ENCODE assay signal across 18 cellular contexts in the genomic region with DNA sequence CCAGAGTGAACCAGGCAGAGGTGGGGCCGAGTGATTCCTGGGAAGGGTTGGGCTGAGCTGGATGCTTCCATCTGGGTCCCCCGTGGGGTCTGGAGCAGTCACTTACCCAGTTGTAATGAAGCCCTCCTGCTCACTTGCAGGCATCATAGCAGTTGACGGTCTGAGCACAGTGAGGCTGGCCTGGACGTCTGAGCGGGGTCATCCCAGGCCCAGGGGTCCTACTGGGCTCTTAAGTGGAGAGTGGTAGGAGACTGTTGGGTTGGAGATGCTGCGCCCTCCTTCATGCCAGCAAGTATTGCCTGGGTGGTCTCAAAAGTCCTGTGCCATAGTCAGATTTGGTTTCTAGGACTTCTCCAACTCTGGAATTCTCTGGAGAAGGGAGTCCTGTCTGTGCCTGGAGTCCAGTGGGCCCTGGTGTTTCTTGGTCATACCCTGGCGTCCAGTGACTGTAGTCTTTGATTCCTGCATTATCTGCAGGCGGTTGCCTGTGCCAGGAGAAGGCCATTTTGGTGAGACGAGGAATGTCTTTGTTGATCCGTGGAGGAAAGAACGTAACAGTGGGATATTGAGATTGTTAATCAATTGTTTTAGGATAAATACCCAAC.
DNase-seq lines count a peak whose midpoint lies in the region; ATAC-seq and TF ChIP-seq lines count a peak whose summit lies in the region.
"Had no signal": no experiment of that assay in that cellular context is flagged by ENCODE, and none has a peak within 500 bp of the region (broad histone marks: within the 10 kb centered on the region; RNA-seq: fewer than 3 reads in every experiment).

No MANE protein-coding gene starts in this region.

- POLR2A ChIA-PET in WTC11 (lab: Charles Lee) = no interaction called here
- POLR2A ChIA-PET in activated CD4-positive, alpha-beta T cell treated with anti-CD3 and anti-CD28 coated beads for 36 hours (lab: Charles Lee) = no interaction called here
- POLR2A ChIA-PET in CD8-positive, alpha-beta T cell (lab: Charles Lee) = no interaction called here

- intact Hi-C loops in activated CD4-positive, alpha-beta T cell treated with anti-CD3 and anti-CD28 coated beads for 36 hours (cut with DNase I, micrococcal nuclease) = no loop called here
- intact Hi-C loops in CD8-positive, alpha-beta T cell (cut with DNase I, micrococcal nuclease) = no loop called here

- TF ChIP-seq CTCF in AG10803 (conservative IDR thresholded peaks at IDR 0.05; ENCODE audit: low read length) = no peak
- TF ChIP-seq CTCF in WTC11 (IDR thresholded peaks at IDR 0.05) = no peak
- TF ChIP-seq CTCF in fibroblast of the aortic adventitia (IDR thresholded peaks at IDR 0.05; ENCODE audit: insufficient read depth, low read length) = no peak
- TF ChIP-seq CTCF in CD8-positive, alpha-beta T cell (IDR thresholded peaks at IDR 0.05) = no peak

- H3K27me3 ChIP-seq in CD8-positive, alpha-beta T cell (ENCODE audit: insufficient read depth, low read length) = no peaks in the 10 kb centered on the region
- H3K27me3 ChIP-seq: stomach had no signal

- no peaks in the 10 kb centered on the region for H3K9me3 ChIP-seq in CD8-positive, alpha-beta T cell (ENCODE audit: low read length)
- H3K9me3 ChIP-seq: stomach had no signal

- H3K36me3 Mint-ChIP-seq in WTC11 = peaks cover 7% of the 10 kb centered on the region
- peaks cover 19% of the 10 kb centered on the region for H3K36me3 Mint-ChIP-seq in activated CD4-positive, alpha-beta T cell treated with anti-CD3 and anti-CD28 coated beads for 36 hours (ENCODE audit: low read depth)
- H3K36me3 Mint-ChIP-seq in CD8-positive, alpha-beta T cell = peaks cover 56% of the 10 kb centered on the region

- H3K4me3 Mint-ChIP-seq in WTC11 = no peak overlapping the region
- H3K4me3 Mint-ChIP-seq in activated CD4-positive, alpha-beta T cell treated with anti-CD3 and anti-CD28 coated beads for 36 hours = no peak overlapping the region
- no peak overlapping the region for H3K4me3 Mint-ChIP-seq in CD8-positive, alpha-beta T cell
- H3K4me3 Mint-ChIP-seq: activated naive CD8-positive, alpha-beta T cell treated with anti-CD3 and anti-CD28 coated beads, Interleukin-2, amount 10 ng/mL, durations not matched to agents 7 days and 5 days; naive thymus-derived CD4-positive, alpha-beta T cell had no signal

- no peak overlapping the region for H3K27ac ChIP-seq in CD8-positive, alpha-beta T cell (ENCODE audit: low read depth, low read length)
- H3K27ac ChIP-seq: stomach had no signal

- no peaks in the 10 kb centered on the region for H3K4me1 ChIP-seq in CD8-positive, alpha-beta T cell (ENCODE audit: insufficient read depth, low read length)

- H3K36me3 ChIP-seq in CD8-positive, alpha-beta T cell (ENCODE audit: insufficient read depth, low read length) = no peaks in the 10 kb centered on the region

- peaks cover 16% of the 10 kb centered on the region for H3K4me1 Mint-ChIP-seq in WTC11
- peaks cover 20% of the 10 kb centered on the region for H3K4me1 Mint-ChIP-seq in activated CD4-positive, alpha-beta T cell treated with anti-CD3 and anti-CD28 coated beads for 36 hours
- peaks cover 47% of the 10 kb centered on the region for H3K4me1 Mint-ChIP-seq in CD8-positive, alpha-beta T cell (ENCODE audit: low read depth)

- peak overlapping the region; percentile 70 for H3K27ac Mint-ChIP-seq in WTC11
- no peak overlapping the region for H3K27ac Mint-ChIP-seq in activated CD4-positive, alpha-beta T cell treated with anti-CD3 and anti-CD28 coated beads for 36 hours
- no peak overlapping the region for H3K27ac Mint-ChIP-seq in CD8-positive, alpha-beta T cell
- H3K27ac Mint-ChIP-seq: activated naive CD8-positive, alpha-beta T cell treated with anti-CD3 and anti-CD28 coated beads, Interleukin-2, amount 10 ng/mL, durations not matched to agents 7 days and 5 days had no signal

- CTCF ChIA-PET in WTC11 (lab: Charles Lee) = interaction anchor here (1.0 to 2.7 kb wide), 8 partner anchors 10 to 371 kb away, joined by 3 to 20 read pairs (median 5); no protein-coding TSS in a partner anchor
- CTCF ChIA-PET in activated CD4-positive, alpha-beta T cell treated with anti-CD3 and anti-CD28 coated beads for 36 hours (lab: Charles Lee) = interaction anchor here (0.8 kb wide), 1 partner anchor 12 kb away, joined by 3 read pairs; no protein-coding TSS in a partner anchor
- CTCF ChIA-PET in CD8-positive, alpha-beta T cell (lab: Charles Lee) = interaction anchor here (0.8 kb wide), 1 partner anchor 41 kb away, joined by 5 read pairs; no protein-coding TSS in a partner anchor

- no peak for DNase-seq in AG10803 (ENCODE audit: low read depth)
- no peak for DNase-seq in WTC11 (ENCODE audit: low spot score)
- DNase-seq in fibroblast of the aortic adventitia (ENCODE audit: low read depth) = no peak
- peak; percentile 20 for DNase-seq in pons (ENCODE audit: low spot score)
- DNase-seq in activated CD4-positive, alpha-beta T cell treated with anti-CD3 and anti-CD28 coated beads for 36 hours = no peak
- no peak for DNase-seq in CD8-positive, alpha-beta T cell
- DNase-seq: activated CD8-positive, alpha-beta memory T cell treated with anti-CD3 and anti-CD28 coated beads, Interleukin-2, amount 50 U/mL, for 48 hours; activated naive CD8-positive, alpha-beta T cell treated with anti-CD3 and anti-CD28 coated beads, Interleukin-2, amount 10 ng/mL, durations not matched to agents 7 days and 5 days; DMS 273 treated with DMSO at 0.1 percent for 48 hours; GOT3; naive thymus-derived CD4-positive, alpha-beta T cell; NCI-H2029; stomach had no signal

- H3K4me3 ChIP-seq in AG10803 (ENCODE audit: low read length) (peak overlapping the region; percentile 29), fibroblast of the aortic adventitia (ENCODE audit: low read depth, low read length) (peak overlapping the region; percentile 54)
- H3K4me3 ChIP-seq in CD8-positive, alpha-beta T cell (ENCODE audit: low read depth, low read length) = no peak overlapping the region
- H3K4me3 ChIP-seq: K562, skin epidermis had no signal

- H3K9me3 Mint-ChIP-seq in WTC11 = no peaks in the 10 kb centered on the region
- H3K9me3 Mint-ChIP-seq in activated CD4-positive, alpha-beta T cell treated with anti-CD3 and anti-CD28 coated beads for 36 hours (ENCODE audit: low read depth) = no peaks in the 10 kb centered on the region
- H3K9me3 Mint-ChIP-seq in CD8-positive, alpha-beta T cell = no peaks in the 10 kb centered on the region
- H3K9me3 Mint-ChIP-seq: activated naive CD8-positive, alpha-beta T cell treated with anti-CD3 and anti-CD28 coated beads, Interleukin-2, amount 10 ng/mL, durations not matched to agents 7 days and 5 days; naive thymus-derived CD4-positive, alpha-beta T cell had no signal

- no peak for ATAC-seq in WTC11
- no peak for ATAC-seq in activated CD4-positive, alpha-beta T cell treated with anti-CD3 and anti-CD28 coated beads for 36 hours
- no peak for ATAC-seq in GM18867 (IDR thresholded peaks at IDR 0.05; ENCODE audit: unreplicated experiment)
- ATAC-seq in GM18861 (IDR thresholded peaks at IDR 0.05; ENCODE audit: unreplicated experiment) = no peak
- ATAC-seq in CD8-positive, alpha-beta T cell = no peak
- ATAC-seq: activated CD4-positive, CD25-positive, alpha-beta regulatory T cell treated with anti-CD3 and anti-CD28 coated beads, Interleukin-2, amount 50 U/mL, for 24 hours; K562; naive thymus-derived CD4-positive, alpha-beta T cell had no signal

- no peaks in the 10 kb centered on the region for H3K27me3 Mint-ChIP-seq in WTC11 (ENCODE audit: low read depth)
- H3K27me3 Mint-ChIP-seq in activated CD4-positive, alpha-beta T cell treated with anti-CD3 and anti-CD28 coated beads for 36 hours = no peaks in the 10 kb centered on the region
- H3K27me3 Mint-ChIP-seq in CD8-positive, alpha-beta T cell (ENCODE audit: low read depth) = no peaks in the 10 kb centered on the region
- H3K27me3 Mint-ChIP-seq: activated naive CD8-positive, alpha-beta T cell treated with anti-CD3 and anti-CD28 coated beads, Interleukin-2, amount 10 ng/mL, durations not matched to agents 7 days and 5 days; naive thymus-derived CD4-positive, alpha-beta T cell had no signal

TF ChIP-seq in WTC11, 78 proteins besides CTCF, POLR2A, EP300 and RAD21 (continues in another document):
- TF ChIP-seq CBFB (CRISPR knock-in tag; IDR thresholded peaks at IDR 0.05; ENCODE audit: low read depth) (no peak), NFE2L1 (CRISPR knock-in tag; IDR thresholded peaks at IDR 0.05) (no peak)
- TF ChIP-seq, protein P1, sequence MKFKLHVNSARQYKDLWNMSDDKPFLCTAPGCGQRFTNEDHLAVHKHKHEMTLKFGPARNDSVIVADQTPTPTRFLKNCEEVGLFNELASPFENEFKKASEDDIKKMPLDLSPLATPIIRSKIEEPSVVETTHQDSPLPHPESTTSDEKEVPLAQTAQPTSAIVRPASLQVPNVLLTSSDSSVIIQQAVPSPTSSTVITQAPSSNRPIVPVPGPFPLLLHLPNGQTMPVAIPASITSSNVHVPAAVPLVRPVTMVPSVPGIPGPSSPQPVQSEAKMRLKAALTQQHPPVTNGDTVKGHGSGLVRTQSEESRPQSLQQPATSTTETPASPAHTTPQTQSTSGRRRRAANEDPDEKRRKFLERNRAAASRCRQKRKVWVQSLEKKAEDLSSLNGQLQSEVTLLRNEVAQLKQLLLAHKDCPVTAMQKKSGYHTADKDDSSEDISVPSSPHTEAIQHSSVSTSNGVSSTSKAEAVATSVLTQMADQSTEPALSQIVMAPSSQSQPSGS (CRISPR knock-in tag; IDR thresholded peaks at IDR 0.05; ENCODE audit: borderline replicate concordance, low read depth) = no peak
- TF ChIP-seq, protein P2, sequence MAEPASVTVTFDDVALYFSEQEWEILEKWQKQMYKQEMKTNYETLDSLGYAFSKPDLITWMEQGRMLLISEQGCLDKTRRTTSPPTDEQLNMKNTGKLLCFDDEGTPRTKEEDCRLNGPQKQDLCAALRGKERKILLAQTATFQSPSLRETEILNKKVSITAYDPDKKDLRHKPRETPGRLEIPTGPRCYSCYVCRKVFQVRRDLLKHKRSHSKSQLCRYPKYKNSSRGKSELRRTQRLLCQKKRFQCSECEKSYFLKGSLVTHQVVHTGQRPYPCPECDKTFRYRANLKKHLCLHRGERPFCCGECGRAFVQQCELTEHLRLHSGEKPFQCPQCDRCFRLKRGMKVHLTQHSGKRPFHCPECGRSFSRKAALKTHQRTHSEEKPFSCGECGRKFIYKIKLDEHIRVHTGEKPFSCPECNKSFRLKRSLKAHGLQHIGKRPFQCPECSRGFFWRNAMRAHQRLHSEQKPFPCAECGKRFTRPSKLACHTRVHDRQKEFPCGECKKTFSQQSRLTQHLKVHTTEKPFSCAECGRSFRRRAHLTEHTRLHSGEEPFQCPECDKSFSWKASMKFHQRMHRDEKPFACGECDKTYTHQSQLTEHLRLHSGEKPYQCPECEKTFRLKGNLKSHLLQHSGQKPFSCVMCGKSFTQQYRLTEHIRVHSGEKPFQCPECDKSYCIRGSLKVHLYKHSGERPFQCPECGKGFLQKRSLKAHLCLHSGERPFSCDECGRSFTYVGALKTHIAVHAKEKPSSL (CRISPR knock-in tag; conservative IDR thresholded peaks at IDR 0.05) = no peak
- TF ChIP-seq, protein P3, sequence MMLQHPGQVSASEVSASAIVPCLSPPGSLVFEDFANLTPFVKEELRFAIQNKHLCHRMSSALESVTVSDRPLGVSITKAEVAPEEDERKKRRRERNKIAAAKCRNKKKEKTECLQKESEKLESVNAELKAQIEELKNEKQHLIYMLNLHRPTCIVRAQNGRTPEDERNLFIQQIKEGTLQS (CRISPR knock-in tag; conservative IDR thresholded peaks at IDR 0.05) = no peak
